1 cellular context compared by ENCODE assay signal in genomic region chr20:63571087-63571478, GRCh38.
TF ChIP-seq lines count a peak whose summit lies in the region.

No MANE protein-coding gene starts in this region.

TF ChIP-seq in K562, 482 proteins besides CTCF, POLR2A, EP300 and RAD21:
- TF ChIP-seq POLR2G (IDR thresholded peaks at IDR 0.05; ENCODE audit: low read depth, low read length) (peak; percentile 39), RBFOX2 (IDR thresholded peaks at IDR 0.05; ENCODE audit: low read depth, low read length) (peak; percentile 44)
